26 cellular contexts compared by ENCODE assay signal in the genomic region with DNA sequence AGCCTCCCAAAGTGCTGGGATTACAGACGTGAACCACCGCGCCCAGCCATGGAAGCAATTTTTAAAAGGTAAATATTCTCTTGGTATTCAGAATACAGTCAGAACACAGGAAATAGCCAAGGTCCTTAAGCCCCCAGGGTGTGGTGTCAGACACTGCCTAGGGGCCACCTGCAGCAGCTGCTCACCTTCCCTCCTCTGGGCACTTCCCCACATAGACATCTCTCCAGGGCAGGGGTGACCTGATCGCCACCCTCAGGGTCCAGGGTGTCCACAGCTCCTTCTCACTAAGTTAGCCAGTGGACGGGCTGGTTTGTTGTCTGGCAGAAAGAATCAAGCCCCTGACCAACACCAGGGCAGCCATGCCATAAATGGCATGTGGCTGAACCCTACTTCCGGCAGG.
"Had no signal": no experiment of that assay in that cellular context is flagged by ENCODE, and none has a peak within 500 bp of the region (broad histone marks: within the 10 kb centered on the region; RNA-seq: fewer than 3 reads in every experiment).

No MANE protein-coding gene starts in this region.

- H3K4me3 Mint-ChIP-seq: activated CD4-positive, alpha-beta memory T cell treated with anti-CD3 and anti-CD28 coated beads for 36 hours; activated CD4-positive, alpha-beta T cell treated with anti-CD3 and anti-CD28 coated beads, Interleukin-2, amount 10 ng/mL, durations not matched to agents 24 days and 14 days; activated T-cell treated with anti-CD3 and anti-CD28 coated beads, Interleukin-2, amount 50 U/mL, for 4 hours; naive B cell; nephron progenitor cell; stimulated activated memory B cell treated with anti-CD40 and anti-IgM and Interleukin-4, amounts not matched to agents 10 μg/mL and 1 μg/mL and 100 μg/mL, for 72 hours had no signal

- H3K27ac ChIP-seq: epithelial cell of prostate, neutrophil, ovary, upper lobe of right lung had no signal

- H3K9me3 Mint-ChIP-seq: activated CD4-positive, alpha-beta memory T cell treated with anti-CD3 and anti-CD28 coated beads for 36 hours; activated CD4-positive, alpha-beta T cell treated with anti-CD3 and anti-CD28 coated beads, Interleukin-2, amount 10 ng/mL, durations not matched to agents 24 days and 14 days; activated naive CD4-positive, alpha-beta T cell treated with anti-CD3 and anti-CD28 coated beads, Interleukin-2, amount 50 U/mL, for 72 hours; activated T-cell treated with anti-CD3 and anti-CD28 coated beads, Interleukin-2, amount 50 U/mL, for 4 hours; activated T-helper 2 cell treated with anti-CD3 and anti-CD28 coated beads, Interferon-gamma antibody, Interleukin-2, Interleukin-4, amounts not matched to agents 10 μg/mL and 5 μg/mL and 100 μg/mL, durations not matched to agents 14 hours and 24 hours and 36 hours; naive B cell; nephron progenitor cell; stimulated activated memory B cell treated with anti-CD40 and anti-IgM and Interleukin-4, amounts not matched to agents 10 μg/mL and 1 μg/mL and 100 μg/mL, for 72 hours; stimulated activated naive CD8-positive, alpha-beta T cell treated with anti-CD3 and anti-CD28 coated beads, Interleukin-15, amount 100 ng/mL, for 72 hours had no signal

- H3K36me3 ChIP-seq: neutrophil, ovary had no signal

- H3K27me3 Mint-ChIP-seq: activated CD4-positive, alpha-beta memory T cell treated with anti-CD3 and anti-CD28 coated beads for 36 hours; activated CD4-positive, alpha-beta T cell treated with anti-CD3 and anti-CD28 coated beads, Interleukin-2, amount 10 ng/mL, durations not matched to agents 24 days and 14 days; naive B cell; progenitor cell of endocrine pancreas; stimulated activated memory B cell treated with anti-CD40 and anti-IgM and Interleukin-4, amounts not matched to agents 10 μg/mL and 1 μg/mL and 100 μg/mL, for 72 hours; stimulated activated naive CD8-positive, alpha-beta T cell treated with anti-CD3 and anti-CD28 coated beads, Interleukin-15, amount 100 ng/mL, for 72 hours had no signal

- H3K27me3 ChIP-seq: neutrophil, ovary, upper lobe of right lung had no signal

- H3K4me3 ChIP-seq: ovary, smooth muscle cell, upper lobe of right lung had no signal

- ATAC-seq: activated naive CD4-positive, alpha-beta T cell treated with anti-CD3 and anti-CD28 coated beads, Interleukin-2, amount 50 U/mL, for 72 hours; activated T-cell treated with anti-CD3 and anti-CD28 coated beads, Interleukin-2, amount 50 U/mL, for 4 hours; stimulated activated memory B cell treated with anti-CD40 and anti-IgM and Interleukin-4, amounts not matched to agents 10 μg/mL and 1 μg/mL and 100 μg/mL, for 72 hours; stimulated activated naive CD8-positive, alpha-beta T cell treated with anti-CD3 and anti-CD28 coated beads, Interleukin-15, amount 100 ng/mL, for 72 hours; upper lobe of right lung had no signal

- H3K27ac Mint-ChIP-seq: activated CD4-positive, alpha-beta memory T cell treated with anti-CD3 and anti-CD28 coated beads for 36 hours; activated CD4-positive, alpha-beta T cell treated with anti-CD3 and anti-CD28 coated beads, Interleukin-2, amount 10 ng/mL, durations not matched to agents 24 days and 14 days; activated naive CD4-positive, alpha-beta T cell treated with anti-CD3 and anti-CD28 coated beads, Interleukin-2, amount 50 U/mL, for 72 hours; activated T-helper 2 cell treated with anti-CD3 and anti-CD28 coated beads, Interferon-gamma antibody, Interleukin-2, Interleukin-4, amounts not matched to agents 10 μg/mL and 5 μg/mL and 100 μg/mL, durations not matched to agents 14 hours and 24 hours and 36 hours; nephron progenitor cell; progenitor cell of endocrine pancreas; stimulated activated memory B cell treated with anti-CD40 and anti-IgM and Interleukin-4, amounts not matched to agents 10 μg/mL and 1 μg/mL and 100 μg/mL, for 72 hours had no signal

- H3K9me3 ChIP-seq: neutrophil, ovary, upper lobe of right lung had no signal

- DNase-seq: activated CD4-positive, alpha-beta memory T cell treated with anti-CD3 and anti-CD28 coated beads for 36 hours; activated CD4-positive, alpha-beta T cell treated with anti-CD3 and anti-CD28 coated beads, Interleukin-2, amount 10 ng/mL, durations not matched to agents 24 days and 14 days; activated CD4-positive, CD25-positive, alpha-beta regulatory T cell treated with anti-CD3 and anti-CD28 coated beads, Interleukin-2, amount 50 U/mL, for 72 hours; activated CD8-positive, alpha-beta memory T cell treated with anti-CD3 and anti-CD28 coated beads, Interleukin-2, amount 50 U/mL, for 4 hours; activated T-cell treated with anti-CD3 and anti-CD28 coated beads, Interleukin-2, amount 50 U/mL, for 4 hours; anterior cingulate cortex; effector CD8-positive, alpha-beta T cell; islet precursor cell; mammary epithelial cell; naive B cell; nephron progenitor cell; ovary; stimulated activated CD4-positive, alpha-beta T cell treated with anti-CD3 and anti-CD28 coated beads, Interleukin-1b, Interleukin-23, amount 100 ng/mL, for 48 hours; stimulated activated CD4-positive, alpha-beta T cell treated with anti-CD3 and anti-CD28 coated beads, Interleukin-4, amount 100 ng/mL, for 4 hours; stimulated activated CD8-positive, alpha-beta memory T cell treated with anti-CD3 and anti-CD28 coated beads, Interleukin-4, amount 100 ng/mL, for 48 hours; stimulated activated naive CD8-positive, alpha-beta T cell treated with anti-CD3 and anti-CD28 coated beads, Interleukin-15, amount 100 ng/mL, for 72 hours; substantia nigra; T-helper 1 cell; upper lobe of right lung had no signal

- H3K4me2 ChIP-seq: smooth muscle cell had no signal
